Comparison of ENCODE assay signal across 11 cellular contexts in genomic region chr13:46607768-46608553, GRCh38. TPM values are rescaled to one million over a fixed set of nuclear protein-coding genes. Genes with fewer than 3 reads are reported as not detected.
DNase-seq lines count a peak whose midpoint lies in the region; ATAC-seq, FAIRE-seq and TF ChIP-seq lines count a peak whose summit lies in the region.
"Had no signal": no experiment of that assay in that cellular context is flagged by ENCODE, and none has a peak within 500 bp of the region (broad histone marks: within the 10 kb centered on the region; RNA-seq: fewer than 3 reads in every experiment).

No MANE protein-coding gene starts in this region.

- H3K4me1 ChIP-seq in CD8-positive, alpha-beta memory T cell (ENCODE audit: insufficient read depth, low read length): peaks cover 19% of the 10 kb centered on the region
- H3K4me1 ChIP-seq in mucosa of descending colon (ENCODE audit: low read depth) (peaks cover 21% of the 10 kb centered on the region), SK-N-SH (ENCODE audit: control insufficient read depth in 1 of 2, insufficient read depth in 2 of 2, low read depth in 1 of 2, low read length in 1 of 2) (peaks cover 8 to 10% of the 10 kb centered on the region in 2 experiments; a peak in 3 of 4 replicates)

- intact Hi-C loops in mucosa of descending colon (cut with DNase I, micrococcal nuclease): no loop called here
- intact Hi-C loops in dorsolateral prefrontal cortex (cut with DNase I): no loop called here

- H3K79me2 ChIP-seq in SK-N-SH (ENCODE audit: insufficient read depth): peaks cover 85% of the 10 kb centered on the region

- peak; percentile 97 for FAIRE-seq in RCC 7860 (lab: Jason Lieb, UNC)

- H3K27me3 Mint-ChIP-seq in CD8-positive, alpha-beta memory T cell: no peaks in the 10 kb centered on the region

- no peak overlapping the region for H3K4me3 ChIP-seq in CD8-positive, alpha-beta memory T cell (ENCODE audit: low read length)
- H3K4me3 ChIP-seq in mucosa of descending colon (no peak overlapping the region), SK-N-SH (ENCODE audit: low read depth in 2 of 2, low read length in 1 of 2) (no peak overlapping the region), dorsolateral prefrontal cortex (no peak overlapping the region)
- H3K4me3 ChIP-seq: heart right ventricle had no signal

- no peak overlapping the region for H3K27ac ChIP-seq in CD8-positive, alpha-beta memory T cell (ENCODE audit: low read depth, low read length)
- H3K27ac ChIP-seq in SK-N-SH (ENCODE audit: low read depth in 2 of 2, low read length in 1 of 2) (no peak overlapping the region), dorsolateral prefrontal cortex (no peak overlapping the region)

- H3F3A ChIP-seq in SK-N-SH (replicated peaks; ENCODE audit: insufficient read depth): no peaks in the 10 kb centered on the region

- peak overlapping the region in 1 of 7 donors; percentile 25 for H3K4me3 Mint-ChIP-seq in CD8-positive, alpha-beta memory T cell

- peaks cover 58 to 77% (median 61%) of the 10 kb centered on the region in 3 donors for H3K4me1 Mint-ChIP-seq in CD8-positive, alpha-beta memory T cell

- H3K9me3 Mint-ChIP-seq in CD8-positive, alpha-beta memory T cell: no peaks in the 10 kb centered on the region

- no peaks in the 10 kb centered on the region for H3K9me2 ChIP-seq in SK-N-SH

- POLR2A ChIA-PET in CD8-positive, alpha-beta memory T cell (lab: Charles Lee): no interaction called here
- POLR2A ChIA-PET in SK-N-SH (lab: Yijun Ruan, JAX): no interaction called here

- no peak for TF ChIP-seq CTCF in mucosa of descending colon (IDR thresholded peaks at IDR 0.05)
- TF ChIP-seq CTCF in SK-N-SH (IDR thresholded peaks at IDR 0.05): no peak
- TF ChIP-seq CTCF in dorsolateral prefrontal cortex (IDR thresholded peaks at IDR 0.05 in 54 of 56, conservative IDR thresholded peaks at IDR 0.05 in 2 of 56; ENCODE audit: low read depth in 1 of 56, partially characterized antibody in 56 of 56): no peak

- H2AFZ ChIP-seq in SK-N-SH (ENCODE audit: low read depth): no peak overlapping the region

- no peak overlapping the region for H3K9ac ChIP-seq in SK-N-SH

- ATAC-seq in GM21423 (IDR thresholded peaks at IDR 0.05; ENCODE audit: unreplicated experiment): peak; percentile 47
- ATAC-seq in mucosa of descending colon: peak; percentile 78
- ATAC-seq in GM18502 (IDR thresholded peaks at IDR 0.05; ENCODE audit: poor library complexity, unreplicated experiment): no peak

- H3K27me3 ChIP-seq in CD8-positive, alpha-beta memory T cell (ENCODE audit: insufficient read depth, low read length, poor library complexity, severe bottlenecking): no peaks in the 10 kb centered on the region
- H3K27me3 ChIP-seq in SK-N-SH (ENCODE audit: insufficient read depth): no peaks in the 10 kb centered on the region
- no peaks in the 10 kb centered on the region for H3K27me3 ChIP-seq in dorsolateral prefrontal cortex
- H3K27me3 ChIP-seq: heart right ventricle had no signal

- CTCF ChIA-PET in CD8-positive, alpha-beta memory T cell (lab: Charles Lee): no interaction called here
- CTCF ChIA-PET in SK-N-SH (lab: Yijun Ruan, JAX): interaction anchor here (0.6 to 2.0 kb wide), 2 partner anchors 12 to 14 kb away, joined by 3 to 5 read pairs; no protein-coding TSS in a partner anchor

- no peak for TF ChIP-seq RAD21 in SK-N-SH (IDR thresholded peaks at IDR 0.05; ENCODE audit: low read length)

- H3K36me3 Mint-ChIP-seq in CD8-positive, alpha-beta memory T cell: no peaks in the 10 kb centered on the region

- no peak for TF ChIP-seq EP300 in SK-N-SH (IDR thresholded peaks at IDR 0.05; ENCODE audit: borderline replicate concordance in 1 of 2, low read depth in 1 of 2, low read length in 1 of 2)

- H3K27ac Mint-ChIP-seq in CD8-positive, alpha-beta memory T cell: peak overlapping the region in 5 of 8 donors; percentile 37 to 71 (median 48)

- H3K36me3 ChIP-seq in CD8-positive, alpha-beta memory T cell (ENCODE audit: insufficient read depth, low read length): no peaks in the 10 kb centered on the region
- H3K36me3 ChIP-seq in mucosa of descending colon (ENCODE audit: low read depth) (no peaks in the 10 kb centered on the region), SK-N-SH (replicated peaks in 1 of 2; ENCODE audit: control insufficient read depth in 1 of 2, insufficient read depth in 2 of 2, low read length in 1 of 2) (no peaks in the 10 kb centered on the region)
- H3K36me3 ChIP-seq: heart right ventricle had no signal

- no peaks in the 10 kb centered on the region for H3K9me3 ChIP-seq in CD8-positive, alpha-beta memory T cell (ENCODE audit: low read length)
- H3K9me3 ChIP-seq in mucosa of descending colon (no peaks in the 10 kb centered on the region), SK-N-SH (no peaks in the 10 kb centered on the region)
- H3K9me3 ChIP-seq: heart right ventricle had no signal

- DNase-seq in CD8-positive, alpha-beta memory T cell: no peak
- DNase-seq in RCC 7860 (ENCODE audit: low spot score): peak; percentile 95
- peak in 1 of 3 donors; percentile 41 for DNase-seq in mucosa of descending colon
- DNase-seq in ecto neural progenitor cell (ENCODE audit: low spot score): no peak
- no peak for DNase-seq in SK-N-SH
- DNase-seq in dorsolateral prefrontal cortex: no peak
- DNase-seq: DMS153, heart right ventricle, NCI-H524 had no signal

- WGBS in SK-N-SH (ENCODE audit: low lambda C conversion rate): 90% methylated on average over 9 of the region's 9 CpGs

- H4K20me1 ChIP-seq in SK-N-SH (ENCODE audit: insufficient read depth): peaks cover 39% of the 10 kb centered on the region

- H3K4me2 ChIP-seq in SK-N-SH: no peak overlapping the region

TF ChIP-seq in SK-N-SH, 30 proteins besides CTCF, POLR2A, EP300 and RAD21 (continues in another document):
- TF ChIP-seq TEAD4 (IDR thresholded peaks at IDR 0.05; ENCODE audit: borderline replicate concordance, insufficient read depth): no peak
- TF ChIP-seq CHD2 (IDR thresholded peaks at IDR 0.05; ENCODE audit: low read length, partially characterized antibody): no peak
- TF ChIP-seq, protein P1, sequence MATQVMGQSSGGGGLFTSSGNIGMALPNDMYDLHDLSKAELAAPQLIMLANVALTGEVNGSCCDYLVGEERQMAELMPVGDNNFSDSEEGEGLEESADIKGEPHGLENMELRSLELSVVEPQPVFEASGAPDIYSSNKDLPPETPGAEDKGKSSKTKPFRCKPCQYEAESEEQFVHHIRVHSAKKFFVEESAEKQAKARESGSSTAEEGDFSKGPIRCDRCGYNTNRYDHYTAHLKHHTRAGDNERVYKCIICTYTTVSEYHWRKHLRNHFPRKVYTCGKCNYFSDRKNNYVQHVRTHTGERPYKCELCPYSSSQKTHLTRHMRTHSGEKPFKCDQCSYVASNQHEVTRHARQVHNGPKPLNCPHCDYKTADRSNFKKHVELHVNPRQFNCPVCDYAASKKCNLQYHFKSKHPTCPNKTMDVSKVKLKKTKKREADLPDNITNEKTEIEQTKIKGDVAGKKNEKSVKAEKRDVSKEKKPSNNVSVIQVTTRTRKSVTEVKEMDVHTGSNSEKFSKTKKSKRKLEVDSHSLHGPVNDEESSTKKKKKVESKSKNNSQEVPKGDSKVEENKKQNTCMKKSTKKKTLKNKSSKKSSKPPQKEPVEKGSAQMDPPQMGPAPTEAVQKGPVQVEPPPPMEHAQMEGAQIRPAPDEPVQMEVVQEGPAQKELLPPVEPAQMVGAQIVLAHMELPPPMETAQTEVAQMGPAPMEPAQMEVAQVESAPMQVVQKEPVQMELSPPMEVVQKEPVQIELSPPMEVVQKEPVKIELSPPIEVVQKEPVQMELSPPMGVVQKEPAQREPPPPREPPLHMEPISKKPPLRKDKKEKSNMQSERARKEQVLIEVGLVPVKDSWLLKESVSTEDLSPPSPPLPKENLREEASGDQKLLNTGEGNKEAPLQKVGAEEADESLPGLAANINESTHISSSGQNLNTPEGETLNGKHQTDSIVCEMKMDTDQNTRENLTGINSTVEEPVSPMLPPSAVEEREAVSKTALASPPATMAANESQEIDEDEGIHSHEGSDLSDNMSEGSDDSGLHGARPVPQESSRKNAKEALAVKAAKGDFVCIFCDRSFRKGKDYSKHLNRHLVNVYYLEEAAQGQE (IDR thresholded peaks at IDR 0.05; ENCODE audit: low read depth, low read length): no peak
- TF ChIP-seq IRF3 (IDR thresholded peaks at IDR 0.05; ENCODE audit: low read depth, low read length): no peak
- no peak for TF ChIP-seq MEF2A (IDR thresholded peaks at IDR 0.05; ENCODE audit: borderline replicate concordance, low read depth)
- TF ChIP-seq RCOR1 (IDR thresholded peaks at IDR 0.05; ENCODE audit: low read length): no peak
- no peak for TF ChIP-seq SIN3A (IDR thresholded peaks at IDR 0.05; ENCODE audit: borderline replicate concordance, low read depth, low read length)
- TF ChIP-seq FOXM1 (IDR thresholded peaks at IDR 0.05; ENCODE audit: low read depth): no peak
- TF ChIP-seq TCF12 (IDR thresholded peaks at IDR 0.05): no peak
- no peak for TF ChIP-seq GABPA (IDR thresholded peaks at IDR 0.05; ENCODE audit: low read depth)
- no peak for TF ChIP-seq SMC3 (IDR thresholded peaks at IDR 0.05; ENCODE audit: low read depth, low read length)
- TF ChIP-seq RFX5 (IDR thresholded peaks at IDR 0.05; ENCODE audit: low read length): no peak
- no peak for TF ChIP-seq USF1 (IDR thresholded peaks at IDR 0.05; ENCODE audit: borderline replicate concordance, low read depth)
- TF ChIP-seq FOSL2 (IDR thresholded peaks at IDR 0.05; ENCODE audit: borderline replicate concordance, low read depth): no peak

RNA-seq across cellular contexts. Expression of gene LRCH1, which starts 55.0 kb away (rescaled TPM):
- total RNA-seq in CD8-positive, alpha-beta memory T cell: 10 to 100 TPM; 16.7 to 17.8 TPM
- polyA plus RNA-seq in CD8-positive, alpha-beta memory T cell: 4.9 TPM
- total RNA-seq in mucosa of descending colon (10 to 100 TPM; 13.4 to 44.1 (median 16.1) TPM), dorsolateral prefrontal cortex (10 to 100 TPM; 10.1 to 24.2 (median 16.8) TPM)
- 5.5 and 7.8 TPM in 2 replicates for polyA plus RNA-seq in SK-N-SH (2012; rRNA removed)
- 6.8 and 7.0 TPM in 2 replicates for polyA plus RNA-seq in SK-N-SH (2012; cell fraction: cytosol; rRNA removed)
- 5.0 and 9.5 TPM in 2 replicates for polyA plus RNA-seq in SK-N-SH (2012; cell fraction: nucleus; rRNA removed)
